Comparison of ENCODE assay signal across 8 cellular contexts in the genomic region with DNA sequence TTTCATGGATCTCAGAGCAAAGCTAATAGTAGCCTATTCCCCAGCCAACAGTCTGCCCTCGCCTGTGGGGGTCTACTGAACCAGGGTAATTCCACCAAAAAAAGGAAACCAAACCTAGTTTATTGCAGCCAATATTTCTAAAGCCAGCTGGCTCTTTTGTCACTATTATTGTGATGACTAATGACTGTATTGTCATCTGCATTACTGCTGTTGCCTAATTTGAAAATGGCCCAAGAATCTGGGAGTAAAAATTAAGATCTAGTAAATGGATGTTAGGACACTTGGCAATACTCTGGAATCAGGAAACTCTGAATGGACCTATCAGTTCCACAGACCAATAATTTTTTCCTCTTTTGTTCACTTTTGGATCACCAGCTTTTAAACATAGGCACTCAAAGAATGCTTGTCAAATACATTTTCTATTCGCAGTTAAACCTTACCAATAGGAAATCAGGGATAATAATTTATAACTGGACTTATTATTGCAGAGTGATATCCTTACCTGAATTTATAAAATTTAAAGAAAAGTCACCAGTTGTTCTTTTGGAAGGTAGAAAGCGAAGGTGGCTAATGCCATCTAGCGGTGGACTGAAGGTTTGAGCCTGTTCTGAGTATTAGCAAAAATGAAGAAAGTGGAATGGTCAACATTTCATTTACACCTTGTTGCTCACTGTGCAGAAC.
DNase-seq lines count a peak whose midpoint lies in the region; ATAC-seq, FAIRE-seq and TF ChIP-seq lines count a peak whose summit lies in the region.

No MANE protein-coding gene starts in this region.

- H3K4me1 ChIP-seq in pancreas = no peaks in the 10 kb centered on the region

- no peaks in the 10 kb centered on the region for H3K4me1 Mint-ChIP-seq in activated CD8-positive, alpha-beta T cell treated with anti-CD3 and anti-CD28 coated beads for 36 hours (ENCODE audit: low read depth)

- H3K36me3 ChIP-seq in pancreas = no peaks in the 10 kb centered on the region

- H3K36me3 Mint-ChIP-seq in activated CD8-positive, alpha-beta T cell treated with anti-CD3 and anti-CD28 coated beads for 36 hours (ENCODE audit: low read depth) = no peaks in the 10 kb centered on the region

- no peaks in the 10 kb centered on the region for H3K9me3 ChIP-seq in pancreas

- intact Hi-C loops in activated CD8-positive, alpha-beta T cell treated with anti-CD3 and anti-CD28 coated beads for 36 hours (cut with micrococcal nuclease) = loop anchor here (5.0 to 10.0 kb wide), 2 partner anchors 113 to 646 kb away; no protein-coding TSS in a partner anchor
- intact Hi-C loops in pancreas (cut with DNase I) = no loop called here

- WGBS in pancreas, 2 donors = 15 to 20% methylated on average over 4 of the region's 4 CpGs

- no peaks in the 10 kb centered on the region for H3K9me3 Mint-ChIP-seq in activated CD8-positive, alpha-beta T cell treated with anti-CD3 and anti-CD28 coated beads for 36 hours

- H3K4me3 Mint-ChIP-seq in activated CD8-positive, alpha-beta T cell treated with anti-CD3 and anti-CD28 coated beads for 36 hours = no peak overlapping the region

- no peaks in the 10 kb centered on the region for H3K27me3 Mint-ChIP-seq in activated CD8-positive, alpha-beta T cell treated with anti-CD3 and anti-CD28 coated beads for 36 hours

- POLR2A ChIA-PET in activated CD8-positive, alpha-beta T cell treated with anti-CD3 and anti-CD28 coated beads for 36 hours (lab: Charles Lee) = no interaction called here

- no peak overlapping the region for H3K27ac ChIP-seq in pancreas

- peak; percentile 96 for TF ChIP-seq CTCF in AG10803 (conservative IDR thresholded peaks at IDR 0.05; ENCODE audit: low read length)
- TF ChIP-seq CTCF in activated CD8-positive, alpha-beta T cell treated with anti-CD3 and anti-CD28 coated beads for 36 hours (IDR thresholded peaks at IDR 0.05) = peak; percentile 90
- peak; percentile 90 for TF ChIP-seq CTCF in fibroblast of the aortic adventitia (IDR thresholded peaks at IDR 0.05; ENCODE audit: insufficient read depth, low read length)
- peak; percentile 51 to 84 (median 76) for TF ChIP-seq CTCF in pancreas (IDR thresholded peaks at IDR 0.05)

- H3K27ac Mint-ChIP-seq in activated CD8-positive, alpha-beta T cell treated with anti-CD3 and anti-CD28 coated beads for 36 hours = no peak overlapping the region

- peak; percentile 90 for FAIRE-seq in pancreas (lab: Jason Lieb, UNC)

- DNase-seq in AG10803 (ENCODE audit: low read depth) (peak; percentile 35), NCI-H2227 (lab: John Stamatoyannopoulos, UW; ENCODE audit: unreplicated experiment) (peak; percentile 85), fibroblast of the aortic adventitia (ENCODE audit: low read depth) (peak; percentile 66), pancreas (peak in 2 of 6 donors; percentile 31 to 55), 8988T (no peak)
- DNase-seq in activated CD8-positive, alpha-beta T cell treated with anti-CD3 and anti-CD28 coated beads for 36 hours = peak; percentile 62

- H3K27me3 ChIP-seq in pancreas = no peaks in the 10 kb centered on the region

- CTCF ChIA-PET in activated CD8-positive, alpha-beta T cell treated with anti-CD3 and anti-CD28 coated beads for 36 hours (lab: Charles Lee) = interaction anchor here (0.8 to 1.7 kb wide), 20 partner anchors 9 to 1273 kb away, joined by 3 to 6 read pairs (median 3); no protein-coding TSS in a partner anchor

- H3K4me3 ChIP-seq in AG10803 (ENCODE audit: low read length) (no peak overlapping the region), fibroblast of the aortic adventitia (ENCODE audit: low read depth, low read length) (no peak overlapping the region), pancreas (no peak overlapping the region)

- peak; percentile 45 for ATAC-seq in GM18867 (IDR thresholded peaks at IDR 0.05; ENCODE audit: unreplicated experiment)
- ATAC-seq in activated CD8-positive, alpha-beta T cell treated with anti-CD3 and anti-CD28 coated beads for 36 hours = no peak
- peak in 3 of 4 donors; percentile 74 to 81 (median 80) for ATAC-seq in pancreas
- no peak for ATAC-seq in HG03354 (IDR thresholded peaks at IDR 0.05; ENCODE audit: poor library complexity, severe bottlenecking, unreplicated experiment)

Comparison
In these comparisons a context has a peak if more than half of its experiments do, and no peak if none do; other contexts are left out.
1. ATAC-seq: peak in GM18867 (single experiment) and pancreas (3 of 4); none in activated CD8-positive, alpha-beta T cell treated with anti-CD3 and anti-CD28 coated beads for 36 hours (single experiment) and HG03354 (single experiment).
2. Peak in every context shown above with its lines, with median percentiles within 50 percentile points of each other: CTCF ChIP-seq.